In the genomic region with DNA sequence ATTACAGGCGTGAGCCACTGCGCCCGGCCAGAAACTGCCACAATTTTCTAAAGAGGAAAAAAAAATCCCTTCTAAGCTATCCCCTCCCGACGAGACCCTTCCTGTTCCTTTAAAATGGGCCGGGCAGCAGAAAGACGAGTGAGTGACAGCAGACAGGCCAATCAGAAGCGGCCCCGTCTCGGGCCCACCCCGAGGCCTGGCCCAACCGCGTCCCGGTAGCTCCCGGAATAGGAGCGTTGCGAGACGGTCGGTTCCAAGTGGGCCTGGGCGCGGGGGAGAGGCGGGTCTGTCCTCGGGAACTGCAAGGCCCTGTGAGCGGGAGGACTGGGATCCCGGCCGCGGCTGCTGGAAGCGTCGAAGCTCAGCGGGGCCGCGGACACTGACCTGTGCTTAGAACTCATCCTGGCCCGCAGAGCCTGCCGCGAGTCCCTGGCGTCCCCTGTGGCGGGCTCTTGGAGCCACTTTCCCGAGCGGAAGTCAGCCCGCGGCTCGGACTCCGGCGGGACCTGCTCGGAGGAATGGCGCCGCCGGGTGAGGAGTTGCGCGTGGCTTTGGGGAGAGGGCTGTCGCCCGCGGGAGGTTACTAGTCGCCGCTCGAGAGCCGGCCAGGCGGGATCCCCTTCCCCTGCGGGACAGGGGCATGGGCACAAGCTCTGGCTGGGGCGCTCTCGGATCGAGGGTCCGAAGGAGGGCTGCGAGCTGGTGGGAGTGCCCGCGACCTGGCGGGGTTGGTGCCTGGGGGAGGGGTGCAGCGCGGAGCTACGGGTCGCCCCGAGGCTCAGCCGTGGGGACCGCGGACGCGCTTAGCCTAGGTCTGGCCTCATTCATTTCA, we compare ENCODE assay signal across 8 cellular contexts. TPM values are rescaled to one million over a fixed set of nuclear protein-coding genes. Genes with fewer than 3 reads are reported as not detected.
A peak's percentile ranks its signal among the peaks of the same experiment; 100 is the strongest.
DNase-seq lines count a peak whose midpoint lies in the region; ATAC-seq lines count a peak whose summit lies in the region.

A gene (minus strand): TSS at position 710 of the 832 bp plus-strand sequence.
A gene (plus strand): TSS at position 492 of the 832 bp plus-strand sequence. CDS start 27 bp downstream, at position 519.

- CTCF ChIA-PET in activated CD4-positive, alpha-beta T cell treated with anti-CD3 and anti-CD28 coated beads, Interleukin-2, amount 10 ng/mL, durations not matched to agents 7 days and 5 days (lab: Charles Lee) = interaction anchor here (0.5 to 3.8 kb wide), 15 partner anchors 11 to 1170 kb away, joined by 3 to 43 read pairs (median 3); no protein-coding TSS in a partner anchor

- POLR2A ChIA-PET in activated CD4-positive, alpha-beta T cell treated with anti-CD3 and anti-CD28 coated beads, Interleukin-2, amount 10 ng/mL, durations not matched to agents 7 days and 5 days (lab: Charles Lee) = interaction anchor here (0.5 to 1.5 kb wide), 3 partner anchors 17 to 175 kb away, joined by 3 to 6 read pairs (median 4); a partner anchor contains a TSS

- peaks cover 2% of the 10 kb centered on the region for H3K27me3 Mint-ChIP-seq in activated CD4-positive, alpha-beta T cell treated with anti-CD3 and anti-CD28 coated beads, Interleukin-2, amount 10 ng/mL, durations not matched to agents 7 days and 5 days

- peak within 1 kb of the TSS; percentile 100 for H3K27ac Mint-ChIP-seq in activated CD4-positive, alpha-beta T cell treated with anti-CD3 and anti-CD28 coated beads, Interleukin-2, amount 10 ng/mL, durations not matched to agents 7 days and 5 days

- ATAC-seq in GM19351 (IDR thresholded peaks at IDR 0.05; ENCODE audit: unreplicated experiment) = peak; percentile 91
- ATAC-seq in HG03520 (IDR thresholded peaks at IDR 0.05; ENCODE audit: unreplicated experiment) = peak; percentile 92

- no peaks in the 10 kb centered on the region for H3K9me3 Mint-ChIP-seq in activated CD4-positive, alpha-beta T cell treated with anti-CD3 and anti-CD28 coated beads, Interleukin-2, amount 10 ng/mL, durations not matched to agents 7 days and 5 days

- DNase-seq in C1 segment of cervical spinal cord (lab: John Stamatoyannopoulos, UW) (peak; percentile 82 to 98 (median 94)), NCI-H526 treated with DMSO at 0.1 percent for 48 hours (lab: John Stamatoyannopoulos, UW) (peak; percentile 99), cortex of kidney (lab: John Stamatoyannopoulos, UW) (peak; percentile 97), left kidney (ENCODE audit: low read depth, low spot score) (peak; percentile 99)
- peak; percentile 97 for DNase-seq in activated CD4-positive, alpha-beta T cell treated with anti-CD3 and anti-CD28 coated beads, Interleukin-2, amount 10 ng/mL, durations not matched to agents 7 days and 5 days
- DNase-seq in stimulated activated CD4-positive, alpha-beta T cell treated with anti-CD3 and anti-CD28 coated beads, Interleukin-1b, Interleukin-23, amount 100 ng/mL, for 48 hours = peak; percentile 96

- H3K36me3 Mint-ChIP-seq in activated CD4-positive, alpha-beta T cell treated with anti-CD3 and anti-CD28 coated beads, Interleukin-2, amount 10 ng/mL, durations not matched to agents 7 days and 5 days (ENCODE audit: low read depth) = peaks cover 16% of the 10 kb centered on the region

- H3K4me1 Mint-ChIP-seq in activated CD4-positive, alpha-beta T cell treated with anti-CD3 and anti-CD28 coated beads, Interleukin-2, amount 10 ng/mL, durations not matched to agents 7 days and 5 days = peaks cover 37% of the 10 kb centered on the region

- H3K4me3 Mint-ChIP-seq in activated CD4-positive, alpha-beta T cell treated with anti-CD3 and anti-CD28 coated beads, Interleukin-2, amount 10 ng/mL, durations not matched to agents 7 days and 5 days = peak within 1 kb of the TSS; percentile 99

RNA-seq across cellular contexts. Expression of the first gene that starts in this region (rescaled TPM):
- total RNA-seq in activated CD4-positive, alpha-beta T cell treated with anti-CD3 and anti-CD28 coated beads, Interleukin-2, amount 10 ng/mL, durations not matched to agents 7 days and 5 days = 1 to 10 TPM; 2.5 to 3.0 TPM

RNA-seq across cellular contexts. Expression of the second gene that starts in this region (rescaled TPM):
- total RNA-seq in activated CD4-positive, alpha-beta T cell treated with anti-CD3 and anti-CD28 coated beads, Interleukin-2, amount 10 ng/mL, durations not matched to agents 7 days and 5 days = 100 to 1,000 TPM; 154 to 176 TPM

Comparison
In these comparisons a context has a peak if more than half of its experiments do, and no peak if none do; other contexts are left out.
1. Peak in every context shown above with its lines: DNase-seq and ATAC-seq.